24 cellular contexts compared by ENCODE assay signal in genomic region chr1:228869312-228869824, GRCh38.
"Had no signal": no experiment of that assay in that cellular context is flagged by ENCODE, and none has a peak within 500 bp of the region (broad histone marks: within the 10 kb centered on the region; RNA-seq: fewer than 3 reads in every experiment).

No MANE protein-coding gene starts in this region.

- H3K9me3 Mint-ChIP-seq: activated B cell treated with CpG ODN at 0.5 μM for 24 hours; activated naive CD4-positive, alpha-beta T cell treated with anti-CD3 and anti-CD28 coated beads for 36 hours; activated naive CD8-positive, alpha-beta T cell treated with anti-CD3 and anti-CD28 coated beads for 36 hours; dendritic cell treated with granulocyte-macrophage colony-stimulating factor and Interleukin-4, amounts not matched to agents 40 ng/mL and 50 ng/mL, for 4 days; naive thymus-derived CD4-positive, alpha-beta T cell; neural crest cell; T-cell; T-helper 2 cell treated with Interferon-gamma antibody and Interleukin-4, amounts not matched to agents 5 μg/mL and 100 μg/mL, for 36 hours; type B pancreatic cell had no signal

- H3K27ac Mint-ChIP-seq: activated B cell treated with CpG ODN at 0.5 μM for 24 hours; activated CD8-positive, alpha-beta T cell treated with anti-CD3 and anti-CD28 coated beads, Interleukin-2, amount 10 ng/mL, durations not matched to agents 7 days and 5 days; activated naive CD4-positive, alpha-beta T cell treated with anti-CD3 and anti-CD28 coated beads for 36 hours; activated naive CD8-positive, alpha-beta T cell treated with anti-CD3 and anti-CD28 coated beads for 36 hours; dendritic cell treated with granulocyte-macrophage colony-stimulating factor and Interleukin-4, amounts not matched to agents 40 ng/mL and 50 ng/mL, for 4 days; T-cell; T-helper 2 cell treated with Interferon-gamma antibody and Interleukin-4, amounts not matched to agents 5 μg/mL and 100 μg/mL, for 36 hours; type B pancreatic cell had no signal

- DNase-seq: activated B cell treated with CpG ODN at 0.5 μM for 24 hours; activated CD4-positive, alpha-beta T cell treated with anti-CD3 and anti-CD28 coated beads, Interleukin-2, amount 50 U/mL, for 1 hour; activated CD8-positive, alpha-beta T cell treated with anti-CD3 and anti-CD28 coated beads, Interleukin-2, amount 10 ng/mL, durations not matched to agents 7 days and 5 days; activated effector memory CD4-positive, alpha-beta T cell treated with anti-CD3 and anti-CD28 coated beads, Interleukin-2, amount 50 U/mL, for 16 hours; activated naive CD4-positive, alpha-beta T cell treated with anti-CD3 and anti-CD28 coated beads for 36 hours; activated naive CD8-positive, alpha-beta T cell treated with anti-CD3 and anti-CD28 coated beads for 36 hours; adrenal gland; aorta; body of pancreas; effector CD8-positive, alpha-beta T cell; left cardiac atrium; mammary epithelial cell; naive thymus-derived CD4-positive, alpha-beta T cell; right lobe of liver; stimulated activated CD4-positive, alpha-beta T cell treated with anti-CD3 and anti-CD28 coated beads, Interleukin-2, amount 100 ng/mL, for 48 hours; stimulated activated naive CD4-positive, alpha-beta T cell treated with Interleukin-2 at 50 U/mL for 16 hours; T-cell had no signal

- H3K27me3 Mint-ChIP-seq: activated naive CD8-positive, alpha-beta T cell treated with anti-CD3 and anti-CD28 coated beads for 36 hours; T-cell; type B pancreatic cell had no signal

- H3K4me3 Mint-ChIP-seq: activated B cell treated with CpG ODN at 0.5 μM for 24 hours; activated CD8-positive, alpha-beta T cell treated with anti-CD3 and anti-CD28 coated beads, Interleukin-2, amount 10 ng/mL, durations not matched to agents 7 days and 5 days; activated naive CD4-positive, alpha-beta T cell treated with anti-CD3 and anti-CD28 coated beads for 36 hours; activated naive CD8-positive, alpha-beta T cell treated with anti-CD3 and anti-CD28 coated beads for 36 hours; dendritic cell treated with granulocyte-macrophage colony-stimulating factor and Interleukin-4, amounts not matched to agents 40 ng/mL and 50 ng/mL, for 4 days; naive thymus-derived CD4-positive, alpha-beta T cell; neural crest cell; T-cell; T-helper 2 cell treated with Interferon-gamma antibody and Interleukin-4, amounts not matched to agents 5 μg/mL and 100 μg/mL, for 36 hours; type B pancreatic cell had no signal

- H3K27ac ChIP-seq: adrenal gland, body of pancreas, cardiac muscle cell, right lobe of liver, thoracic aorta, vagina had no signal

- H3K36me3 Mint-ChIP-seq: activated naive CD8-positive, alpha-beta T cell treated with anti-CD3 and anti-CD28 coated beads for 36 hours; naive thymus-derived CD4-positive, alpha-beta T cell; T-cell; type B pancreatic cell had no signal
